ENCODE assay signal across 8 cellular contexts in the genomic region with DNA sequence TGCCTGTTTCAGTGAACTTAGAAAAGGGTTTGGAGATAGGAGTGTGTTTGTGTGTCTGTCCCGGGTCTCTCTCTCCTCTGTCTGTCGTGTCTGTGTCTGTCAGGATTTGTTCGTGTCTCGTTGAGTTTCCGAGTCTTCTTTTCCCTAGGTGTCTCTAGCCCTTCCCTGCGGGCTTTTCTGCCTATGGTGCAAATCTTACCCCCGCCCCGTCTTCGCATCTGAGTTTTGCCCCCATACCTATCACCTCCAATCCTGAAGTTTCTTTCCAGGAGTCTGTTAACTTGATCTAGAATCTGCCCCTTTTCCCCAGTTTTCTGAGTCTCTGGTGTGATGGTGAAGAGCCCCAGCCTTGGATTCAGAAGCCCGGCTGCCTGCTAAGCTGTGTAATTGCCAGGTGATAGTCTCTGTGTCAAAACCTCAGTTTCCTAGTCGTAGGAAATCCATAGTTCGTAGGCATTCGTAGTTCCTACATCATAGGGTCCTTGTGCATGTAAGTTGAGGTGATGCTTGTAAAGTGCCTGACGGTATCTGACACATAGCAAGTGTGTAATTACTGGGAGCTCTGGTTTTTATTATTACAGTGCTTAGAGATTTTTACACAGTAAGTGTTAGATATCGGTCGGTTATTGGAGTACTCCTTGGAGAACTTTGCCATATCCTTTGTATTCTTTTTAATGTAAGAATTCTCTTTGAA. TPM values are rescaled to one million over a fixed set of nuclear protein-coding genes. Genes with fewer than 3 reads are reported as not detected.
DNase-seq lines count a peak whose midpoint lies in the region; ATAC-seq and TF ChIP-seq lines count a peak whose summit lies in the region.

No MANE protein-coding gene starts in this region.

- no peak overlapping the region for H4K8ac ChIP-seq in mesendoderm (ENCODE audit: low read depth, low read length)

- DNase-seq in left ventricle myocardium inferior (no peak), cardiac septum (ENCODE audit: low spot score) (no peak), brain microvascular endothelial cell (no peak), mesendoderm (no peak), GM20000 (ENCODE audit: low spot score) (no peak), DMS 273 treated with DMSO at 0.1 percent for 48 hours (lab: John Stamatoyannopoulos, UW) (no peak)

- H3K27me3 ChIP-seq in left ventricle myocardium inferior (ENCODE audit: low read depth) (no peaks in the 10 kb centered on the region), brain microvascular endothelial cell (replicated peaks) (no peaks in the 10 kb centered on the region), mesendoderm (ENCODE audit: insufficient read depth, low read length, poor library complexity) (no peaks in the 10 kb centered on the region)

- H3K4me3 ChIP-seq in left ventricle myocardium inferior (peak overlapping the region; percentile 93), brain microvascular endothelial cell (ENCODE audit: low read depth, low read length) (peak overlapping the region; percentile 85), mesendoderm (ENCODE audit: low read length) (peak overlapping the region; percentile 82)

- H4K5ac ChIP-seq in mesendoderm (ENCODE audit: low read length) = no peak overlapping the region

- in situ Hi-C loops in brain microvascular endothelial cell (cut with HindIII; ENCODE audit: low pct_ligation_motif_present, low sequenced_read_pairs) = no loop called here

- no peak overlapping the region for H2AK5ac ChIP-seq in mesendoderm (ENCODE audit: low read length)

- H3K79me2 ChIP-seq in mesendoderm (ENCODE audit: control insufficient read depth, insufficient read depth, low read length) = peaks cover 46% of the 10 kb centered on the region

- peak overlapping the region; percentile 89 for H3K9ac ChIP-seq in mesendoderm (ENCODE audit: low read length)

- no CpG with 5 or more reads among the region's 16 CpGs for WGBS in mesendoderm (ENCODE audit: extremely low coverage, insufficient coverage, low lambda C conversion rate)

- no peak for ATAC-seq in GM21529 (IDR thresholded peaks at IDR 0.05; ENCODE audit: unreplicated experiment)
- ATAC-seq in GM18861 (IDR thresholded peaks at IDR 0.05; ENCODE audit: unreplicated experiment) = no peak

- H3K79me1 ChIP-seq in mesendoderm (ENCODE audit: low read length) = peaks cover 22% of the 10 kb centered on the region

- H3K4me1 ChIP-seq in left ventricle myocardium inferior (peaks cover 87% of the 10 kb centered on the region), mesendoderm (ENCODE audit: control insufficient read depth, low read depth, low read length) (peaks cover 2% of the 10 kb centered on the region)

- H3K36me3 ChIP-seq in left ventricle myocardium inferior = peaks cover 44% of the 10 kb centered on the region
- H3K36me3 ChIP-seq in brain microvascular endothelial cell (replicated peaks) = peaks cover 36% of the 10 kb centered on the region
- peaks cover 2% of the 10 kb centered on the region for H3K36me3 ChIP-seq in mesendoderm (ENCODE audit: control insufficient read depth, insufficient read depth, low read length)

- H2BK5ac ChIP-seq in mesendoderm (ENCODE audit: low read length) = no peak overlapping the region

- no peaks in the 10 kb centered on the region for H3K9me3 ChIP-seq in left ventricle myocardium inferior (replicated peaks)

- H3K27ac ChIP-seq in left ventricle myocardium inferior (replicated peaks) (peak overlapping the region; percentile 97), brain microvascular endothelial cell (peak overlapping the region; percentile 49), mesendoderm (ENCODE audit: low read depth, low read length) (peak overlapping the region; percentile 29)

- no peak overlapping the region for H2BK120ac ChIP-seq in mesendoderm (ENCODE audit: low read depth, low read length)

- H3K4ac ChIP-seq in mesendoderm (ENCODE audit: low read depth, low read length) = no peak overlapping the region

- intact Hi-C loops in left ventricle myocardium inferior (cut with micrococcal nuclease) = no loop called here
- intact Hi-C loops in cardiac septum (cut with DNase I) = no loop called here

- peak overlapping the region; percentile 95 for H3K4me2 ChIP-seq in mesendoderm (ENCODE audit: low read length)

- peak overlapping the region; percentile 97 for H3K56ac ChIP-seq in mesendoderm (ENCODE audit: low read length)

- TF ChIP-seq CTCF in left ventricle myocardium inferior (IDR thresholded peaks at IDR 0.05; ENCODE audit: borderline replicate concordance) (no peak), brain microvascular endothelial cell (IDR thresholded peaks at IDR 0.05; ENCODE audit: low read depth, low read length, missing control alignments) (no peak), GM20000 (IDR thresholded peaks at IDR 0.05; ENCODE audit: extremely low read depth, missing control alignments) (no peak)

- no peak overlapping the region for H3K23ac ChIP-seq in mesendoderm (ENCODE audit: low read length)

- no peak overlapping the region for H3K18ac ChIP-seq in mesendoderm (ENCODE audit: low read length)

- H2BK15ac ChIP-seq in mesendoderm (replicated peaks; ENCODE audit: low read depth) = no peak overlapping the region

RNA-seq across cellular contexts. Expression of gene EPN1, which starts 0.8 kb away (rescaled TPM):
- total RNA-seq in left ventricle myocardium inferior (205 TPM), cardiac septum (193 TPM)
- polyA plus RNA-seq in mesendoderm (2013, experiment 1 of 2) = 112 TPM
- polyA plus RNA-seq in mesendoderm (2013, experiment 2 of 2) = 114 TPM

RNA-seq across cellular contexts. Expression of gene U2AF2, which starts 21.0 kb away (rescaled TPM):
- total RNA-seq in left ventricle myocardium inferior = 74.0 TPM
- total RNA-seq in cardiac septum = 80.4 TPM
- polyA plus RNA-seq in mesendoderm (2013, experiment 1 of 2) = 204 TPM
- 201 TPM for polyA plus RNA-seq in mesendoderm (2013, experiment 2 of 2)

RNA-seq across cellular contexts. Expression of gene CCDC106, which starts 27.8 kb away (rescaled TPM):
- 14.6 TPM for total RNA-seq in left ventricle myocardium inferior
- total RNA-seq in cardiac septum = 15.9 TPM
- 7.9 TPM for polyA plus RNA-seq in mesendoderm (2013, experiment 1 of 2)
- 7.9 TPM for polyA plus RNA-seq in mesendoderm (2013, experiment 2 of 2)

RNA-seq across cellular contexts. Expression of gene ZNF581, which starts 32.4 kb away (rescaled TPM):
- total RNA-seq in left ventricle myocardium inferior = 7.1 TPM
- total RNA-seq in cardiac septum = 6.5 TPM
- polyA plus RNA-seq in mesendoderm (2013, experiment 1 of 2) = 34.8 TPM
- polyA plus RNA-seq in mesendoderm (2013, experiment 2 of 2) = 34.8 TPM

RNA-seq across cellular contexts. Expression of gene ZNF580, which starts 35.0 kb away (rescaled TPM):
- total RNA-seq in left ventricle myocardium inferior = 11.8 TPM
- total RNA-seq in cardiac septum = 29.0 TPM
- 12.1 TPM for polyA plus RNA-seq in mesendoderm (2013, experiment 1 of 2)
- polyA plus RNA-seq in mesendoderm (2013, experiment 2 of 2) = 13.5 TPM

Comparison
In these comparisons a context has a peak if more than half of its experiments do, and no peak if none do; other contexts are left out.
1. H3K27ac ChIP-seq: peak in every context shown above with its lines; median percentile 97 in left ventricle myocardium inferior; 49 in brain microvascular endothelial cell; 29 in mesendoderm.